ENCODE assay signal across 11 cellular contexts in the genomic region with DNA sequence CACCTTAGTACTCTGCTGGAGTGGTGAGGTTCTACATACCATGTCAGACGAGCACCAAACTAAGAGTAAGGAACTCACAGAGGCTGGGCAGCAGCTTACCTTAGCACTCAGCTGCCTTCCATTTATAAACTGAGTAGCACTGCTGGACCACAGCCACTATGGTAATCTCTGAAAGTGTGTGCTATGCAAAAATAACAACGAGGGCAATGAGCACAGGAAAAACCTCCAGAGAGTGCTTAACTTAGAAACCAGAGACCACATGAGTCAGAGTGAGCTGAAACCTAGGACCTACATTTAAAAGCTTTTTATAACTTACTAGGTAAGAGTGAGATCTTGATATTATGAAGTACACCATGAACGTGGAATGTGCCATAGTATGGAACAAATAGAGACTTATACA. TPM values are rescaled to one million over a fixed set of nuclear protein-coding genes. Genes with fewer than 3 reads are reported as not detected.
A peak's percentile ranks its signal among the peaks of the same experiment; 100 is the strongest.
DNase-seq lines count a peak whose midpoint lies in the region; ATAC-seq and TF ChIP-seq lines count a peak whose summit lies in the region.
"Had no signal": no experiment of that assay in that cellular context is flagged by ENCODE, and none has a peak within 500 bp of the region (broad histone marks: within the 10 kb centered on the region; RNA-seq: fewer than 3 reads in every experiment).

No MANE protein-coding gene starts in this region.

- DNase-seq in M059J (ENCODE audit: low read depth) (peak; percentile 50), mesenchymal stem cell (peak; percentile 37), NCI-H524 (lab: John Stamatoyannopoulos, UW) (no peak), hypothalamus (lab: John Stamatoyannopoulos, UW) (no peak), ovary (no peak)
- DNase-seq in CD4-positive, alpha-beta T cell = no peak
- DNase-seq: H9; naive thymus-derived CD4-positive, alpha-beta T cell had no signal

- H4K8ac ChIP-seq in mesenchymal stem cell (ENCODE audit: low read length) = no peak overlapping the region

- WGBS in mesenchymal stem cell = 65% methylated on average over 2 of the region's 3 CpGs
- WGBS in ovary, 3 donors = 45 to 57% (median 50%) methylated on average over 3 of the region's 3 CpGs

- POLR2A ChIA-PET in CD4-positive, alpha-beta T cell (lab: Charles Lee) = no interaction called here

- no peak overlapping the region for H2AFZ ChIP-seq in mesenchymal stem cell (ENCODE audit: low read depth, low read length)

- no peak overlapping the region for H2BK12ac ChIP-seq in mesenchymal stem cell (ENCODE audit: low read length in 2 of 2)

- H3K27me3 ChIP-seq in mesenchymal stem cell (ENCODE audit: control insufficient read depth in 1 of 2, insufficient read depth in 1 of 2, low read length in 2 of 2) (no peaks in the 10 kb centered on the region), ovary (no peaks in the 10 kb centered on the region)
- H3K27me3 ChIP-seq in CD4-positive, alpha-beta T cell (ENCODE audit: control insufficient read depth, insufficient read depth, low read length) = no peaks in the 10 kb centered on the region

- no peak overlapping the region for H2AK5ac ChIP-seq in mesenchymal stem cell (ENCODE audit: low read length, severe bottlenecking)

- no peak overlapping the region for H3K4me2 ChIP-seq in mesenchymal stem cell (ENCODE audit: low read length, poor library complexity, severe bottlenecking)

- no peak overlapping the region for H3K23ac ChIP-seq in mesenchymal stem cell (ENCODE audit: low read length in 2 of 2)

- peaks cover 4 to 63% of the 10 kb centered on the region in 2 experiments for H3K36me3 ChIP-seq in mesenchymal stem cell (ENCODE audit: control insufficient read depth in 1 of 2, insufficient read depth in 2 of 2, low read depth in 1 of 2, low read length in 2 of 2)
- no peaks in the 10 kb centered on the region for H3K36me3 ChIP-seq in ovary

- no peaks in the 10 kb centered on the region for H3K4me1 Mint-ChIP-seq in CD4-positive, alpha-beta T cell (ENCODE audit: low read depth)
- H3K4me1 Mint-ChIP-seq: central memory CD8-positive, alpha-beta T cell; H9 had no signal

- no peak overlapping the region for H2BK120ac ChIP-seq in mesenchymal stem cell (ENCODE audit: low read depth, low read length)

- H3K4me1 ChIP-seq in mesenchymal stem cell (ENCODE audit: control insufficient read depth, insufficient read depth, low read depth, low read length) (peaks cover 2% of the 10 kb centered on the region), ovary (ENCODE audit: insufficient read depth) (no peaks in the 10 kb centered on the region)

- no peaks in the 10 kb centered on the region for H3K9me3 ChIP-seq in mesenchymal stem cell (ENCODE audit: control insufficient read depth, low read length)
- no peaks in the 10 kb centered on the region for H3K9me3 ChIP-seq in ovary
- no peaks in the 10 kb centered on the region for H3K9me3 ChIP-seq in CD4-positive, alpha-beta T cell (ENCODE audit: control insufficient read depth, low read length)

- TF ChIP-seq POLR2A in ovary (IDR thresholded peaks at IDR 0.05) = no peak

- peak; percentile 99 for ATAC-seq in GM18868 (IDR thresholded peaks at IDR 0.05; ENCODE audit: unreplicated experiment)
- ATAC-seq in HG02571 (IDR thresholded peaks at IDR 0.05; ENCODE audit: unreplicated experiment) = peak; percentile 99
- ATAC-seq in CD4-positive, alpha-beta T cell (ENCODE audit: poor library complexity) = no peak
- ATAC-seq: naive thymus-derived CD4-positive, alpha-beta T cell had no signal

- H3K4me3 Mint-ChIP-seq in CD4-positive, alpha-beta T cell = no peak overlapping the region
- H3K4me3 Mint-ChIP-seq: central memory CD8-positive, alpha-beta T cell; H9; naive thymus-derived CD4-positive, alpha-beta T cell had no signal

- H3K18ac ChIP-seq in mesenchymal stem cell (ENCODE audit: low read depth in 1 of 2, low read length in 2 of 2) = peak overlapping the region in 1 of 2 experiments; percentile 21

- H3K27ac Mint-ChIP-seq in CD4-positive, alpha-beta T cell = no peak overlapping the region
- H3K27ac Mint-ChIP-seq: H9 had no signal

- no peaks in the 10 kb centered on the region for H3K27me3 Mint-ChIP-seq in CD4-positive, alpha-beta T cell
- H3K27me3 Mint-ChIP-seq: central memory CD8-positive, alpha-beta T cell; naive thymus-derived CD4-positive, alpha-beta T cell had no signal

- peak overlapping the region in 1 of 2 experiments; percentile 21 for H3K4me3 ChIP-seq in mesenchymal stem cell (ENCODE audit: insufficient read depth in 1 of 2, low read depth in 1 of 2, low read length in 2 of 2)
- H3K4me3 ChIP-seq in ovary = no peak overlapping the region

- H3K27ac ChIP-seq in mesenchymal stem cell (ENCODE audit: low read length, poor library complexity, severe bottlenecking) (no peak overlapping the region), ovary (no peak overlapping the region)
- H3K27ac ChIP-seq in CD4-positive, alpha-beta T cell (ENCODE audit: low read depth, low read length) = no peak overlapping the region

- peaks cover 4% of the 10 kb centered on the region for H3K79me1 ChIP-seq in mesenchymal stem cell (replicated peaks; ENCODE audit: low read length, poor library complexity, severe bottlenecking)

- H3K9ac ChIP-seq in mesenchymal stem cell (ENCODE audit: low read length) = peak overlapping the region; percentile 7

- intact Hi-C loops in ovary (cut with DNase I) = no loop called here
- intact Hi-C loops in CD4-positive, alpha-beta T cell (cut with DNase I, micrococcal nuclease) = no loop called here

- no peak overlapping the region for H2BK15ac ChIP-seq in mesenchymal stem cell (ENCODE audit: low read depth, poor library complexity, severe bottlenecking)

- no peak overlapping the region for H3K14ac ChIP-seq in mesenchymal stem cell (ENCODE audit: low read length in 2 of 2)

- no peaks in the 10 kb centered on the region for H3K9me3 Mint-ChIP-seq in CD4-positive, alpha-beta T cell
- H3K9me3 Mint-ChIP-seq: central memory CD8-positive, alpha-beta T cell; H9; naive thymus-derived CD4-positive, alpha-beta T cell had no signal

- peaks cover 89% of the 10 kb centered on the region for H3K36me3 Mint-ChIP-seq in CD4-positive, alpha-beta T cell (ENCODE audit: low read depth)

- no peak overlapping the region for H2BK5ac ChIP-seq in mesenchymal stem cell (ENCODE audit: low read depth, low read length, poor library complexity, severe bottlenecking)

- no peak overlapping the region for H4K91ac ChIP-seq in mesenchymal stem cell (ENCODE audit: low read length)

- H3K4ac ChIP-seq in mesenchymal stem cell (ENCODE audit: low read depth in 1 of 2, low read length in 2 of 2) = no peak overlapping the region

- CTCF ChIA-PET in CD4-positive, alpha-beta T cell (lab: Charles Lee) = no interaction called here

- TF ChIP-seq EP300 in ovary (IDR thresholded peaks at IDR 0.05) = no peak

- no peak for TF ChIP-seq CTCF in ovary (IDR thresholded peaks at IDR 0.05)
- no peak for TF ChIP-seq CTCF in CD4-positive, alpha-beta T cell (IDR thresholded peaks at IDR 0.05)

RNA-seq across cellular contexts. Expression of a gene that starts 17.1 kb away (rescaled TPM):
- total RNA-seq in M059J (2014; rRNA removed; shearing (Covaris generic)) = 611 and 742 TPM in 2 replicates
- 391 TPM for polyA plus RNA-seq in mesenchymal stem cell (2013, experiment 1 of 2)
- 399 TPM for polyA plus RNA-seq in mesenchymal stem cell (2013, experiment 2 of 2)
- total RNA-seq in ovary = 100 to 1,000 TPM in 6 of 7 donors, 10 to 100 TPM in 1; 73.0 to 394 (median 288) TPM
- 100 to 1,000 TPM; 199 to 807 TPM for polyA plus RNA-seq in ovary
- 10 to 100 TPM; 35.2 to 37.8 TPM for total RNA-seq in CD4-positive, alpha-beta T cell

RNA-seq across cellular contexts. Expression of a gene that starts 21.0 kb away (rescaled TPM):
- total RNA-seq in M059J (2014; rRNA removed; shearing (Covaris generic)) = 46.1 and 63.7 TPM in 2 replicates
- polyA plus RNA-seq in mesenchymal stem cell (2013, experiment 1 of 2) = 13.6 TPM
- polyA plus RNA-seq in mesenchymal stem cell (2013, experiment 2 of 2) = 14.5 TPM
- total RNA-seq in ovary = 10 to 100 TPM; 30.0 to 43.0 (median 34.3) TPM
- polyA plus RNA-seq in ovary = 10 to 100 TPM; 25.2 to 33.2 TPM
- total RNA-seq in CD4-positive, alpha-beta T cell = 10 to 100 TPM; 62.0 to 63.4 TPM

RNA-seq across cellular contexts. Expression of a gene that starts 52.7 kb away (rescaled TPM):
- total RNA-seq in M059J (2014; rRNA removed; shearing (Covaris generic)) = not detected in 2 replicates
- not detected for polyA plus RNA-seq in mesenchymal stem cell (2013, experiment 1 of 2)
- 0.07 TPM for polyA plus RNA-seq in mesenchymal stem cell (2013, experiment 2 of 2)
- under 1 TPM in 1 of 7 donors, not detected in 6; 0.61 TPM for total RNA-seq in ovary
- not detected for polyA plus RNA-seq in ovary
- total RNA-seq in CD4-positive, alpha-beta T cell = under 1 TPM in 1 of 2 experiments, not detected in 1; 0.45 TPM
- total RNA-seq: H9; naive thymus-derived CD4-positive, alpha-beta T cell had no signal
- polyA plus RNA-seq: naive thymus-derived CD4-positive, alpha-beta T cell had no signal

Comparison
In these comparisons a context has a peak if more than half of its experiments do, and no peak if none do; other contexts are left out.
1. DNase-seq: peak in M059J (single experiment) and mesenchymal stem cell (single experiment); none in NCI-H524 (0 of 2), hypothalamus (0 of 51), ovary (0 of 5) and CD4-positive, alpha-beta T cell (0 of 10).